ENCODE assay signal across 28 cellular contexts in the genomic region with DNA sequence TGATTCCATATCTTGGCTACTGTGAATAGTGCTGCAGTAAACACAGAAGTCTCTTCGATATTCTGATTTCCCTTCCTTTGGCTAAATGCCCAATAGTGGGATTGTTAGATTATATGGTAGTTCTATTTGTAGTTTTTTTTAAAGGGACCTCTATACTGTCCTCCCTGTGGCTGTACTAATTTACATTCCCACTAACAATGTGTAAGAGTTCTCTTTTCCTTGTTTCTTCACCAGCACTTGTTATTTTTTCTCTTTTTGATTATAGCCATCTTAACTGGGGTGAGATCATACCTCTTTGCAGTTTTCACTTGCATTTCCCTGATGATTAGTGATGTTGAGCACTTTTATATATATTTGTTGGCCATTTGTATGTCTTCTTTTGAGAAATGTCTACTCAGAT.
"Had no signal": no experiment of that assay in that cellular context is flagged by ENCODE, and none has a peak within 500 bp of the region (broad histone marks: within the 10 kb centered on the region; RNA-seq: fewer than 3 reads in every experiment).

No MANE protein-coding gene starts in this region.

- H3K4me3 ChIP-seq: adrenal gland, ascending aorta, body of pancreas, breast epithelium, cardiac muscle cell had no signal

- H3K36me3 ChIP-seq: adrenal gland, ascending aorta, brain microvascular endothelial cell, breast epithelium, cardiac muscle cell had no signal

- H3K4me1 ChIP-seq: adrenal gland, ascending aorta, body of pancreas, breast epithelium had no signal

- H3K27ac ChIP-seq: adrenal gland, ascending aorta, body of pancreas, brain microvascular endothelial cell, breast epithelium, cardiac muscle cell had no signal

- DNase-seq: activated effector memory CD4-positive, alpha-beta T cell treated with anti-CD3 and anti-CD28 coated beads, Interleukin-2, amount 50 U/mL, for 16 hours; activated effector memory CD4-positive, alpha-beta T cell treated with Interleukin-2 at 50 U/mL for 16 hours; activated gamma-delta T cell; activated gamma-delta T cell treated with Interleukin-2 at 50 U/mL for 16 hours; activated naive CD4-positive, alpha-beta T cell; activated naive CD4-positive, alpha-beta T cell treated with anti-CD3 and anti-CD28 coated beads for 36 hours; activated naive CD4-positive, alpha-beta T cell treated with anti-CD3 and anti-CD28 coated beads, Interleukin-2, amount 10 ng/mL, durations not matched to agents 7 days and 5 days; activated naive CD4-positive, alpha-beta T cell treated with anti-CD3 and anti-CD28 coated beads, Interleukin-2, amount 50 U/mL, for 16 hours; activated naive CD4-positive, alpha-beta T cell treated with Interleukin-2 at 50 U/mL for 16 hours; activated naive CD8-positive, alpha-beta T cell treated with anti-CD3 and anti-CD28 coated beads for 36 hours; activated naive CD8-positive, alpha-beta T cell treated with anti-CD3 and anti-CD28 coated beads, Interleukin-2, amount 10 ng/mL, durations not matched to agents 7 days and 5 days; activated naive CD8-positive, alpha-beta T cell treated with anti-CD3 and anti-CD28 coated beads, Interleukin-2, amount 50 U/mL, for 24 hours; activated T-cell treated with anti-CD3 and anti-CD28 coated beads, Interleukin-2, amount 50 U/mL, for 4 hours; activated T-cell treated with anti-CD3 and anti-CD28 coated beads, Interleukin-2, amount 50 U/mL, for 48 hours; activated T-cell treated with anti-CD3 and anti-CD28 coated beads, Interleukin-2, amount 50 U/mL, for 72 hours; adrenal gland; amniotic stem cell; amygdala; anterior cingulate cortex; aorta; body of pancreas; brain microvascular endothelial cell; caudate nucleus; central memory CD4-positive, alpha-beta T cell; cerebellar nuclear complex had no signal

- H3K27me3 ChIP-seq: adrenal gland, ascending aorta, body of pancreas, brain microvascular endothelial cell, breast epithelium, cardiac muscle cell had no signal

- H3K9me3 ChIP-seq: body of pancreas had no signal
